1 cellular context compared by ENCODE assay signal in genomic region chr19:5967994-5968430, GRCh38.
A peak's percentile ranks its signal among the peaks of the same experiment; 100 is the strongest.
TF ChIP-seq lines count a peak whose summit lies in the region.

No MANE protein-coding gene starts in this region.

TF ChIP-seq in HepG2, 621 proteins besides CTCF, POLR2A, EP300 and RAD21 (continued from another document and continues in another):
- no peak for TF ChIP-seq TAF1 (CRISPR knock-in tag; IDR thresholded peaks at IDR 0.05)
- no peak for TF ChIP-seq AKAP8 (CRISPR knock-in tag; IDR thresholded peaks at IDR 0.05)
- TF ChIP-seq ZFP1 (CRISPR knock-in tag; IDR thresholded peaks at IDR 0.05), result no peak
- TF ChIP-seq CCDC6 (CRISPR knock-in tag; IDR thresholded peaks at IDR 0.05), result no peak
- TF ChIP-seq NR2F1 (CRISPR knock-in tag; IDR thresholded peaks at IDR 0.05), result no peak
- TF ChIP-seq FOXJ3 (CRISPR knock-in tag; IDR thresholded peaks at IDR 0.05; ENCODE audit: borderline replicate concordance), result no peak
- peak in 1 of 2 experiments; percentile 39; a peak in 1 of 4 replicates for TF ChIP-seq HMGXB4 (CRISPR knock-in tag; IDR thresholded peaks at IDR 0.05; ENCODE audit: borderline replicate concordance in 1 of 2, low read depth in 1 of 2)
- no peak for TF ChIP-seq U2AF2 (IDR thresholded peaks at IDR 0.05; ENCODE audit: low read depth, low read length)
- no peak for TF ChIP-seq FOXO4 (CRISPR knock-in tag; conservative IDR thresholded peaks at IDR 0.05)
- TF ChIP-seq ZFP36 (IDR thresholded peaks at IDR 0.05; ENCODE audit: borderline replicate concordance, low read depth, low read length, partially characterized antibody), result no peak
- no peak for TF ChIP-seq HDAC6 (IDR thresholded peaks at IDR 0.05; ENCODE audit: low read depth, low read length)
- TF ChIP-seq THAP9 (CRISPR knock-in tag; IDR thresholded peaks at IDR 0.05; ENCODE audit: borderline replicate concordance), result no peak
- TF ChIP-seq PATZ1 (CRISPR knock-in tag; IDR thresholded peaks at IDR 0.05), result no peak
- TF ChIP-seq ARNTL (CRISPR knock-in tag; IDR thresholded peaks at IDR 0.05), result 0 out of 2 replicates have a peak, but pooled peaks have one; percentile 52
- TF ChIP-seq DPF2 (CRISPR knock-in tag; IDR thresholded peaks at IDR 0.05; ENCODE audit: borderline replicate concordance, low read depth), result no peak
- TF ChIP-seq ETV5 (CRISPR knock-in tag; IDR thresholded peaks at IDR 0.05; ENCODE audit: borderline replicate concordance), result peak; percentile 10; the same call in 1 of the 2 replicates
- no peak for TF ChIP-seq ZNF333 (CRISPR knock-in tag; IDR thresholded peaks at IDR 0.05; ENCODE audit: borderline replicate concordance)
- TF ChIP-seq MAFK (conservative IDR thresholded peaks at IDR 0.05 in 1 of 2, IDR thresholded peaks at IDR 0.05 in 1 of 2; ENCODE audit: low read length in 2 of 2), result peak; percentile 94
- no peak for TF ChIP-seq ZSCAN31 (CRISPR knock-in tag; IDR thresholded peaks at IDR 0.05; ENCODE audit: low read depth)
- no peak for TF ChIP-seq SALL2 (CRISPR knock-in tag; IDR thresholded peaks at IDR 0.05)
- no peak for TF ChIP-seq SAFB2 (CRISPR knock-in tag; IDR thresholded peaks at IDR 0.05; ENCODE audit: borderline replicate concordance, low read depth)
- TF ChIP-seq SRY (CRISPR knock-in tag; IDR thresholded peaks at IDR 0.05), result 0 out of 2 replicates have a peak, but pooled peaks have one; percentile 47
- TF ChIP-seq HINFP (CRISPR knock-in tag; IDR thresholded peaks at IDR 0.05; ENCODE audit: low read depth), result no peak
- TF ChIP-seq ZNF768 (CRISPR knock-in tag; IDR thresholded peaks at IDR 0.05), result no peak
- no peak for TF ChIP-seq TCF12 (IDR thresholded peaks at IDR 0.05)
- no peak for TF ChIP-seq TCF12 (CRISPR knock-in tag; IDR thresholded peaks at IDR 0.05)
- TF ChIP-seq ZNF589 (CRISPR knock-in tag; conservative IDR thresholded peaks at IDR 0.05), result no peak
- no peak for TF ChIP-seq SP1 (IDR thresholded peaks at IDR 0.05)
- TF ChIP-seq SP1 (CRISPR knock-in tag; IDR thresholded peaks at IDR 0.05), result no peak
- no peak; the same call in 1 of the 2 replicates for TF ChIP-seq ARID4A (CRISPR knock-in tag; IDR thresholded peaks at IDR 0.05; ENCODE audit: borderline replicate concordance)
- TF ChIP-seq ZNF20 (CRISPR knock-in tag; IDR thresholded peaks at IDR 0.05), result no peak
- TF ChIP-seq ZNF619 (CRISPR knock-in tag; IDR thresholded peaks at IDR 0.05), result no peak
- TF ChIP-seq HDAC1 (CRISPR knock-in tag; IDR thresholded peaks at IDR 0.05), result no peak; the same call in 1 of the 2 replicates
- no peak for TF ChIP-seq ZFAT (CRISPR knock-in tag; conservative IDR thresholded peaks at IDR 0.05)
- no peak for TF ChIP-seq ATF5 (CRISPR knock-in tag; IDR thresholded peaks at IDR 0.05; ENCODE audit: low read depth)
- no peak for TF ChIP-seq ZNF672 (CRISPR knock-in tag; IDR thresholded peaks at IDR 0.05)
- peak; percentile 86; the same call in 1 of the 2 replicates for TF ChIP-seq ZNF761 (CRISPR knock-in tag; conservative IDR thresholded peaks at IDR 0.05)
- no peak for TF ChIP-seq ZBTB44 (CRISPR knock-in tag; IDR thresholded peaks at IDR 0.05)
- no peak for TF ChIP-seq HNRNPL (IDR thresholded peaks at IDR 0.05; ENCODE audit: low read depth, low read length)
- TF ChIP-seq ISL2 (CRISPR knock-in tag; IDR thresholded peaks at IDR 0.05), result 0 out of 2 replicates have a peak, but pooled peaks have one; percentile 26
- no peak for TF ChIP-seq DBP (CRISPR knock-in tag; IDR thresholded peaks at IDR 0.05; ENCODE audit: not compliant biosample characterization)
- TF ChIP-seq ZMAT3 (CRISPR knock-in tag; conservative IDR thresholded peaks at IDR 0.05), result no peak
- no peak for TF ChIP-seq NR2C2 (CRISPR knock-in tag; IDR thresholded peaks at IDR 0.05; ENCODE audit: borderline replicate concordance)
- no peak for TF ChIP-seq RNF2 (conservative IDR thresholded peaks at IDR 0.05; ENCODE audit: low read depth)
- TF ChIP-seq ZNF614 (CRISPR knock-in tag; IDR thresholded peaks at IDR 0.05; ENCODE audit: borderline replicate concordance), result 0 out of 2 replicates have a peak, but pooled peaks have one; percentile 9
- TF ChIP-seq KLF16 (CRISPR knock-in tag; IDR thresholded peaks at IDR 0.05), result peak in 1 of 2 experiments; percentile 11; a peak in 1 of 4 replicates
- TF ChIP-seq ZNF674 (CRISPR knock-in tag; IDR thresholded peaks at IDR 0.05; ENCODE audit: low read depth), result no peak
- TF ChIP-seq MAF1 (CRISPR knock-in tag; IDR thresholded peaks at IDR 0.05; ENCODE audit: borderline replicate concordance), result no peak
- peak; percentile 8; the same call in 1 of the 2 replicates for TF ChIP-seq FOSL2 (CRISPR knock-in tag; IDR thresholded peaks at IDR 0.05)
- peak; percentile 51; the same call in 1 of the 2 replicates for TF ChIP-seq MXD4 (CRISPR knock-in tag; IDR thresholded peaks at IDR 0.05)
- TF ChIP-seq SMARCC2 (IDR thresholded peaks at IDR 0.05), result no peak
- peak; percentile 7; the same call in 1 of the 2 replicates for TF ChIP-seq SALL1 (CRISPR knock-in tag; IDR thresholded peaks at IDR 0.05)
- TF ChIP-seq ERF (CRISPR knock-in tag; IDR thresholded peaks at IDR 0.05), result 0 out of 2 replicates have a peak, but pooled peaks have one; percentile 17
- TF ChIP-seq ZNF75D (CRISPR knock-in tag; IDR thresholded peaks at IDR 0.05; ENCODE audit: borderline replicate concordance), result no peak
- no peak for TF ChIP-seq ZNF501 (CRISPR knock-in tag; IDR thresholded peaks at IDR 0.05)
